10 cellular contexts compared by ENCODE assay signal in the genomic region with DNA sequence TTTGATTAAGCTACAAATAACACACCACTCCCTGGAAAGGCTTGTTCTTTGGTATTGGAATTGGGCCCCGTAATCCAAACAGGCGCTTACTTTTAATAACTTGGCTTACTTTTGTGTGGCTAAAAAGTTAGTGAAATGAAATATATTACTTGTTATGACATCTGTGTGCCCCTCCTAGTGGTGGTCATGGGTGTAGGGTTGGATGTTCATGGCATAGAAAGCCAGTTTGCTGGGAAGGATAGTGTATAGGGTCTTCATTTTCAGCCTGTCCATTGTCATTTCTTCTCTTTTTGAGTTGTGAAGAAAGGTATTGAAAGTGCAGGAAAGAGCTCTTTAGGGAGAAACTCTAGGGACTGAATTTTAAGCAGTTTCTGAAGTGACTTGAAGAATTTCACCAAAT. TPM values are rescaled to one million over a fixed set of nuclear protein-coding genes. Genes with fewer than 3 reads are reported as not detected.
DNase-seq lines count a peak whose midpoint lies in the region; ATAC-seq, FAIRE-seq and TF ChIP-seq lines count a peak whose summit lies in the region.
"Had no signal": no experiment of that assay in that cellular context is flagged by ENCODE, and none has a peak within 500 bp of the region (broad histone marks: within the 10 kb centered on the region; RNA-seq: fewer than 3 reads in every experiment).

No MANE protein-coding gene starts in this region.

- WGBS in GM23248 (ENCODE audit: low coverage in 1 of 2, low lambda C conversion rate in 2 of 2, missing lambda C conversion rate in 2 of 2), 2 experiments: 33 to 48% methylated on average over 2 of the region's 2 CpGs
- 96% methylated on average over 2 of the region's 2 CpGs for WGBS in HepG2 (ENCODE audit: low lambda C conversion rate)

- TF ChIP-seq EP300 in HepG2 (IDR thresholded peaks at IDR 0.05; ENCODE audit: low read depth in 2 of 2, low read length in 2 of 2): no peak
- no peak for TF ChIP-seq EP300 in HepG2 (CRISPR knock-in tag; IDR thresholded peaks at IDR 0.05; ENCODE audit: borderline replicate concordance)

- H3K4me2 ChIP-seq in GM23248 (ENCODE audit: unreplicated experiment) (no peak overlapping the region), HepG2 (ENCODE audit: low read depth, low read length) (no peak overlapping the region)

- POLR2A ChIA-PET in activated CD4-positive, alpha-beta memory T cell treated with anti-CD3 and anti-CD28 coated beads for 36 hours (lab: Charles Lee): no interaction called here
- POLR2A ChIA-PET in HepG2 (lab: Yijun Ruan, JAX): interaction anchor here (1.5 to 1.9 kb wide), 2 partner anchors 58 to 108 kb away, joined by 3 to 5 read pairs; a partner anchor contains a TSS

- TF ChIP-seq CTCF in HepG2 (CRISPR knock-in tag; IDR thresholded peaks at IDR 0.05): peak; percentile 41

- H2AFZ ChIP-seq in GM23248: no peak overlapping the region
- no peak overlapping the region for H2AFZ ChIP-seq in HepG2 (ENCODE audit: low read length)

- H3K4me1 Mint-ChIP-seq in CD4-positive, CD25-positive, alpha-beta regulatory T cell: peaks cover 29 to 93% (median 82%) of the 10 kb centered on the region in 4 donors
- H3K4me1 Mint-ChIP-seq in activated CD4-positive, alpha-beta memory T cell treated with anti-CD3 and anti-CD28 coated beads for 36 hours (ENCODE audit: low read depth): peaks cover 80% of the 10 kb centered on the region

- H3K9ac ChIP-seq in GM23248: no peak overlapping the region
- no peak overlapping the region for H3K9ac ChIP-seq in HepG2 (ENCODE audit: insufficient read depth, low read depth, low read length)

- TF ChIP-seq POLR2A in HepG2 (IDR thresholded peaks at IDR 0.05; ENCODE audit: insufficient read depth in 1 of 2, low read depth in 2 of 2, low read length in 2 of 2): no peak

- intact Hi-C loops in activated CD4-positive, alpha-beta memory T cell treated with anti-CD3 and anti-CD28 coated beads for 36 hours (cut with micrococcal nuclease): loop anchor here (10.0 kb wide), 2 partner anchors 177 to 503 kb away; a partner anchor contains a TSS
- intact Hi-C loops in HepG2 (cut with micrococcal nuclease; ENCODE audit: unreplicated experiment): loop anchor here (5.0 to 10.0 kb wide), 3 partner anchors 323 to 551 kb away; a partner anchor contains a TSS

- peak in 1 of 2 donors; percentile 52 for ATAC-seq in CD4-positive, CD25-positive, alpha-beta regulatory T cell (ENCODE audit: low read depth in 2 of 2)
- ATAC-seq in HepG2: peak; percentile 56
- ATAC-seq in HG03108 (IDR thresholded peaks at IDR 0.05; ENCODE audit: unreplicated experiment): no peak
- ATAC-seq in GM18873 (IDR thresholded peaks at IDR 0.05; ENCODE audit: low FRiP score, unreplicated experiment): no peak
- ATAC-seq in GM21825 (IDR thresholded peaks at IDR 0.05; ENCODE audit: unreplicated experiment): no peak
- ATAC-seq: stimulated activated naive CD8-positive, alpha-beta T cell treated with anti-CD3 and anti-CD28 coated beads, Interleukin-15, amount 100 ng/mL, for 72 hours had no signal

- peak overlapping the region; percentile 44 for H3K27ac ChIP-seq in CD4-positive, CD25-positive, alpha-beta regulatory T cell (ENCODE audit: insufficient read depth, low read length, poor library complexity, severe bottlenecking)
- H3K27ac ChIP-seq in GM23248: no peak overlapping the region
- no peak overlapping the region for H3K27ac ChIP-seq in HepG2 (ENCODE audit: extremely low read length, insufficient read depth, low read length)

- peaks cover 46% of the 10 kb centered on the region for H3K36me3 ChIP-seq in CD4-positive, CD25-positive, alpha-beta regulatory T cell (ENCODE audit: control insufficient read depth, insufficient read depth, low read length)
- no peaks in the 10 kb centered on the region for H3K36me3 ChIP-seq in GM23248 (ENCODE audit: low read depth)
- peaks cover 0 to 1% of the 10 kb centered on the region in 2 experiments; a peak in 1 of 5 replicates for H3K36me3 ChIP-seq in HepG2 (replicated peaks in 1 of 2; ENCODE audit: control insufficient read depth in 1 of 2, insufficient read depth in 2 of 2, low read length in 2 of 2)

- no peaks in the 10 kb centered on the region for H3K9me3 ChIP-seq in CD4-positive, CD25-positive, alpha-beta regulatory T cell (ENCODE audit: control insufficient read depth in 2 of 2, low read length in 2 of 2)
- H3K9me3 ChIP-seq in GM23248 (ENCODE audit: low read depth): no peaks in the 10 kb centered on the region
- H3K9me3 ChIP-seq in HepG2 (ENCODE audit: low read length): no peaks in the 10 kb centered on the region

- peak overlapping the region in 2 of 3 donors; percentile 42 to 49 for H3K27ac Mint-ChIP-seq in CD4-positive, CD25-positive, alpha-beta regulatory T cell
- peak overlapping the region; percentile 59 for H3K27ac Mint-ChIP-seq in activated CD4-positive, alpha-beta memory T cell treated with anti-CD3 and anti-CD28 coated beads for 36 hours
- H3K27ac Mint-ChIP-seq: stimulated activated naive CD8-positive, alpha-beta T cell treated with anti-CD3 and anti-CD28 coated beads, Interleukin-15, amount 100 ng/mL, for 72 hours had no signal

- no peak for FAIRE-seq in HepG2 (lab: Jason Lieb, UNC)

- H3K4me1 ChIP-seq in CD4-positive, CD25-positive, alpha-beta regulatory T cell (ENCODE audit: control insufficient read depth, insufficient read depth, low read length, poor library complexity, severe bottlenecking): peaks cover 84% of the 10 kb centered on the region
- H3K4me1 ChIP-seq in GM23248 (ENCODE audit: insufficient read depth) (peaks cover 9% of the 10 kb centered on the region), HepG2 (ENCODE audit: insufficient read depth, low read length) (peaks cover 25% of the 10 kb centered on the region)

- H3K4me3 Mint-ChIP-seq in CD4-positive, CD25-positive, alpha-beta regulatory T cell: peak overlapping the region; percentile 33 to 66 (median 64)
- H3K4me3 Mint-ChIP-seq in activated CD4-positive, alpha-beta memory T cell treated with anti-CD3 and anti-CD28 coated beads for 36 hours: no peak overlapping the region

- DNase-seq in CD4-positive, CD25-positive, alpha-beta regulatory T cell: peak in 2 of 3 donors; percentile 15 to 40
- peak; percentile 40 for DNase-seq in GM23248
- no peak for DNase-seq in activated CD4-positive, alpha-beta memory T cell treated with anti-CD3 and anti-CD28 coated beads for 36 hours
- no peak for DNase-seq in HepG2 (ENCODE audit: low spot score)
- no peak for DNase-seq in kidney glomerular epithelial cell (lab: John Stamatoyannopoulos, UW)
- DNase-seq: NCI-H2029; stimulated activated naive CD8-positive, alpha-beta T cell treated with anti-CD3 and anti-CD28 coated beads, Interleukin-15, amount 100 ng/mL, for 72 hours had no signal

- no peaks in the 10 kb centered on the region for H3K27me3 Mint-ChIP-seq in CD4-positive, CD25-positive, alpha-beta regulatory T cell
- no peaks in the 10 kb centered on the region for H3K27me3 Mint-ChIP-seq in activated CD4-positive, alpha-beta memory T cell treated with anti-CD3 and anti-CD28 coated beads for 36 hours
- H3K27me3 Mint-ChIP-seq: stimulated activated naive CD8-positive, alpha-beta T cell treated with anti-CD3 and anti-CD28 coated beads, Interleukin-15, amount 100 ng/mL, for 72 hours had no signal

- H4K20me1 ChIP-seq in GM23248 (ENCODE audit: insufficient read depth): no peaks in the 10 kb centered on the region
- H4K20me1 ChIP-seq in HepG2 (ENCODE audit: insufficient read depth, low read length): no peaks in the 10 kb centered on the region

- no peaks in the 10 kb centered on the region for H3K79me2 ChIP-seq in GM23248 (ENCODE audit: insufficient read depth)
- peaks cover 11% of the 10 kb centered on the region for H3K79me2 ChIP-seq in HepG2 (ENCODE audit: insufficient read depth, low read length)

- in situ Hi-C loops in GM23248 (cut with MboI): no loop called here
- in situ Hi-C loops in HepG2 (cut with HindIII; ENCODE audit: extremely low pct_ligation_motif_present, low pct_unique_long_range_greater_than_20kb): no loop called here

- H3F3A ChIP-seq in GM23248 (ENCODE audit: insufficient read depth): peaks cover 4% of the 10 kb centered on the region; the same call in 1 of the 2 replicates

- TF ChIP-seq RAD21 in HepG2 (CRISPR knock-in tag; IDR thresholded peaks at IDR 0.05): no peak

- peak overlapping the region; percentile 67 for H3K4me3 ChIP-seq in CD4-positive, CD25-positive, alpha-beta regulatory T cell (ENCODE audit: low read depth, low read length)
- no peak overlapping the region for H3K4me3 ChIP-seq in GM23248
- no peak overlapping the region for H3K4me3 ChIP-seq in HepG2 (replicated peaks in 1 of 3; ENCODE audit: insufficient read depth in 1 of 3, low read depth in 2 of 3, low read length in 3 of 3)

- CTCF ChIA-PET in activated CD4-positive, alpha-beta memory T cell treated with anti-CD3 and anti-CD28 coated beads for 36 hours (lab: Charles Lee): interaction anchor here (0.6 to 4.9 kb wide), 18 partner anchors 8 to 108 kb away, joined by 3 to 25 read pairs (median 4); a partner anchor contains a TSS
- CTCF ChIA-PET in HepG2 (lab: Yijun Ruan, JAX; ENCODE audit: low intra/inter-chr PET ratio, low total read pairs): no interaction called here

- no peaks in the 10 kb centered on the region for H3K9me2 ChIP-seq in GM23248 (ENCODE audit: insufficient read depth)

- H3K36me3 Mint-ChIP-seq in CD4-positive, CD25-positive, alpha-beta regulatory T cell: peaks cover 43% of the 10 kb centered on the region
- peaks cover 43% of the 10 kb centered on the region for H3K36me3 Mint-ChIP-seq in activated CD4-positive, alpha-beta memory T cell treated with anti-CD3 and anti-CD28 coated beads for 36 hours

- H3K27me3 ChIP-seq in CD4-positive, CD25-positive, alpha-beta regulatory T cell (ENCODE audit: control insufficient read depth, insufficient read depth, low read length): no peaks in the 10 kb centered on the region
- no peaks in the 10 kb centered on the region for H3K27me3 ChIP-seq in GM23248 (replicated peaks; ENCODE audit: insufficient read depth)
- H3K27me3 ChIP-seq in HepG2 (ENCODE audit: control insufficient read depth in 1 of 2, insufficient read depth in 2 of 2, low read length in 2 of 2): no peaks in the 10 kb centered on the region; a peak in 1 of 5 replicates

- peaks cover 0 to 3% (median 0%) of the 10 kb centered on the region in 7 donors for H3K9me3 Mint-ChIP-seq in CD4-positive, CD25-positive, alpha-beta regulatory T cell
- no peaks in the 10 kb centered on the region for H3K9me3 Mint-ChIP-seq in activated CD4-positive, alpha-beta memory T cell treated with anti-CD3 and anti-CD28 coated beads for 36 hours
- H3K9me3 Mint-ChIP-seq: stimulated activated naive CD8-positive, alpha-beta T cell treated with anti-CD3 and anti-CD28 coated beads, Interleukin-15, amount 100 ng/mL, for 72 hours had no signal

- no TSS peak for BruUV-seq in HepG2 (replicated peaks; lab: Mats Ljungman, UMichigan)

RNA-seq across cellular contexts. Expression of a gene that starts 5.9 kb away (rescaled TPM):
- total RNA-seq in CD4-positive, CD25-positive, alpha-beta regulatory T cell: 155 TPM
- 10 to 100 TPM; 33.8 to 40.2 (median 36.3) TPM for polyA plus RNA-seq in CD4-positive, CD25-positive, alpha-beta regulatory T cell
- total RNA-seq in GM23248 (2014; rRNA removed; shearing (Covaris generic)): 1.5 and 5.6 TPM in 2 replicates
- 1.5 and 1.8 TPM in 2 replicates for polyA plus RNA-seq in GM23248 (2016; fragmentation: Nextera tagmentation; extraction: Ambion mirVana)
- total RNA-seq in activated CD4-positive, alpha-beta memory T cell treated with anti-CD3 and anti-CD28 coated beads for 36 hours: 10 to 100 TPM; 18.9 to 20.2 TPM
- 3.3 and 4.9 TPM in 2 replicates for total RNA-seq in HepG2 (2016; rRNA removed; fragmentation: Illumina TruSeq; extraction: Trizol)
- 1.9 and 2.0 TPM in 2 replicates for total RNA-seq in HepG2 (2016; cell fraction: cytosol; rRNA removed; fragmentation: Illumina TruSeq; extraction: Trizol; ENCODE audit: low read depth)
- 2.9 and 4.9 TPM in 2 replicates for total RNA-seq in HepG2 (2016; cell fraction: insoluble cytoplasmic fraction; rRNA removed; fragmentation: Illumina TruSeq; extraction: Trizol)
- 1.7 and 2.1 TPM in 2 replicates for total RNA-seq in HepG2 (2016; cell fraction: membrane; rRNA removed; fragmentation: Illumina TruSeq; extraction: Trizol)
- total RNA-seq in HepG2 (2016; cell fraction: nucleus; rRNA removed; fragmentation: Illumina TruSeq; extraction: Trizol): 11.3 and 12.9 TPM in 2 replicates
- polyA plus RNA-seq in HepG2 (2011; rRNA removed): 2.4 and 2.8 TPM in 2 replicates
- polyA plus RNA-seq in HepG2 (2011; cell fraction: cytosol; rRNA removed): 1.4 and 1.9 TPM in 2 replicates
- polyA plus RNA-seq in HepG2 (2011; cell fraction: nucleus; rRNA removed): 3.7 TPM in 2 replicates
- polyA plus RNA-seq in HepG2 (2012): 1.8 and 2.5 TPM in 2 replicates
- 0.10 and 0.17 TPM in 2 replicates for polyA plus RNA-seq in HepG2 (2016; cell fraction: cytosol; fragmentation: Illumina TruSeq; extraction: Trizol; ENCODE audit: low read depth)
- polyA plus RNA-seq in HepG2 (2016; cell fraction: insoluble cytoplasmic fraction; fragmentation: Illumina TruSeq; extraction: Trizol; ENCODE audit: low read depth): 2.7 and 3.1 TPM in 2 replicates
- polyA plus RNA-seq in HepG2 (2016; cell fraction: membrane; fragmentation: Illumina TruSeq; extraction: Trizol; ENCODE audit: low read depth): 0.52 and 0.74 TPM in 2 replicates
- polyA plus RNA-seq in HepG2 (2016; cell fraction: nucleus; fragmentation: Illumina TruSeq; extraction: Trizol; ENCODE audit: insufficient read depth, low read depth): 4.3 and 5.8 TPM in 2 replicates
- 1.9 and 2.2 TPM in 2 replicates for polyA minus RNA-seq in HepG2 (2011; rRNA and poly(A)+ RNA removed; ENCODE audit: low replicate concordance)
- 3.2 and 4.2 TPM in 2 replicates for polyA minus RNA-seq in HepG2 (2011; cell fraction: cytosol; rRNA and poly(A)+ RNA removed)
- 27.4 and 27.6 TPM in 2 replicates for polyA minus RNA-seq in HepG2 (2011; cell fraction: nucleus; rRNA and poly(A)+ RNA removed)

Comparison
In these comparisons a context has a peak if more than half of its experiments do, and no peak if none do; other contexts are left out.
1. DNase-seq: peak in CD4-positive, CD25-positive, alpha-beta regulatory T cell (2 of 3) and GM23248 (single experiment); none in activated CD4-positive, alpha-beta memory T cell treated with anti-CD3 and anti-CD28 coated beads for 36 hours (single experiment), HepG2 (single experiment) and kidney glomerular epithelial cell (single experiment).